ENCODE assay signal across 1 cellular context in genomic region chr6:108363113-108363512, GRCh38.
TF ChIP-seq lines count a peak whose summit lies in the region.

No MANE protein-coding gene starts in this region.

TF ChIP-seq in HepG2, 621 proteins besides CTCF, POLR2A, EP300 and RAD21 (continued from another document):
- TF ChIP-seq, protein P1, sequence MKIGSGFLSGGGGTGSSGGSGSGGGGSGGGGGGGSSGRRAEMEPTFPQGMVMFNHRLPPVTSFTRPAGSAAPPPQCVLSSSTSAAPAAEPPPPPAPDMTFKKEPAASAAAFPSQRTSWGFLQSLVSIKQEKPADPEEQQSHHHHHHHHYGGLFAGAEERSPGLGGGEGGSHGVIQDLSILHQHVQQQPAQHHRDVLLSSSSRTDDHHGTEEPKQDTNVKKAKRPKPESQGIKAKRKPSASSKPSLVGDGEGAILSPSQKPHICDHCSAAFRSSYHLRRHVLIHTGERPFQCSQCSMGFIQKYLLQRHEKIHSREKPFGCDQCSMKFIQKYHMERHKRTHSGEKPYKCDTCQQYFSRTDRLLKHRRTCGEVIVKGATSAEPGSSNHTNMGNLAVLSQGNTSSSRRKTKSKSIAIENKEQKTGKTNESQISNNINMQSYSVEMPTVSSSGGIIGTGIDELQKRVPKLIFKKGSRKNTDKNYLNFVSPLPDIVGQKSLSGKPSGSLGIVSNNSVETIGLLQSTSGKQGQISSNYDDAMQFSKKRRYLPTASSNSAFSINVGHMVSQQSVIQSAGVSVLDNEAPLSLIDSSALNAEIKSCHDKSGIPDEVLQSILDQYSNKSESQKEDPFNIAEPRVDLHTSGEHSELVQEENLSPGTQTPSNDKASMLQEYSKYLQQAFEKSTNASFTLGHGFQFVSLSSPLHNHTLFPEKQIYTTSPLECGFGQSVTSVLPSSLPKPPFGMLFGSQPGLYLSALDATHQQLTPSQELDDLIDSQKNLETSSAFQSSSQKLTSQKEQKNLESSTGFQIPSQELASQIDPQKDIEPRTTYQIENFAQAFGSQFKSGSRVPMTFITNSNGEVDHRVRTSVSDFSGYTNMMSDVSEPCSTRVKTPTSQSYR (CRISPR knock-in tag; IDR thresholded peaks at IDR 0.05; ENCODE audit: borderline replicate concordance): peak; percentile 16; the same call in 1 of the 2 replicates
- peak; percentile 88 for TF ChIP-seq CEBPB (IDR thresholded peaks at IDR 0.05; ENCODE audit: borderline replicate concordance, low read depth, low read length)
- peak; percentile 2; the same call in 1 of the 2 replicates for TF ChIP-seq CREB1 (IDR thresholded peaks at IDR 0.05)
- TF ChIP-seq CREB1 (CRISPR knock-in tag; IDR thresholded peaks at IDR 0.05): peak; percentile 48; the same call in 1 of the 2 replicates
- TF ChIP-seq HNF4A (CRISPR knock-in tag; IDR thresholded peaks at IDR 0.05): peak; percentile 47
- peak; percentile 64 for TF ChIP-seq GATAD2A (CRISPR knock-in tag; IDR thresholded peaks at IDR 0.05)
- TF ChIP-seq, protein P2, sequence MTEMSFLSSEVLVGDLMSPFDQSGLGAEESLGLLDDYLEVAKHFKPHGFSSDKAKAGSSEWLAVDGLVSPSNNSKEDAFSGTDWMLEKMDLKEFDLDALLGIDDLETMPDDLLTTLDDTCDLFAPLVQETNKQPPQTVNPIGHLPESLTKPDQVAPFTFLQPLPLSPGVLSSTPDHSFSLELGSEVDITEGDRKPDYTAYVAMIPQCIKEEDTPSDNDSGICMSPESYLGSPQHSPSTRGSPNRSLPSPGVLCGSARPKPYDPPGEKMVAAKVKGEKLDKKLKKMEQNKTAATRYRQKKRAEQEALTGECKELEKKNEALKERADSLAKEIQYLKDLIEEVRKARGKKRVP (CRISPR knock-in tag; IDR thresholded peaks at IDR 0.05): peak in 1 of 2 experiments; percentile 50; a peak in 1 of 4 replicates
- TF ChIP-seq, protein P3, sequence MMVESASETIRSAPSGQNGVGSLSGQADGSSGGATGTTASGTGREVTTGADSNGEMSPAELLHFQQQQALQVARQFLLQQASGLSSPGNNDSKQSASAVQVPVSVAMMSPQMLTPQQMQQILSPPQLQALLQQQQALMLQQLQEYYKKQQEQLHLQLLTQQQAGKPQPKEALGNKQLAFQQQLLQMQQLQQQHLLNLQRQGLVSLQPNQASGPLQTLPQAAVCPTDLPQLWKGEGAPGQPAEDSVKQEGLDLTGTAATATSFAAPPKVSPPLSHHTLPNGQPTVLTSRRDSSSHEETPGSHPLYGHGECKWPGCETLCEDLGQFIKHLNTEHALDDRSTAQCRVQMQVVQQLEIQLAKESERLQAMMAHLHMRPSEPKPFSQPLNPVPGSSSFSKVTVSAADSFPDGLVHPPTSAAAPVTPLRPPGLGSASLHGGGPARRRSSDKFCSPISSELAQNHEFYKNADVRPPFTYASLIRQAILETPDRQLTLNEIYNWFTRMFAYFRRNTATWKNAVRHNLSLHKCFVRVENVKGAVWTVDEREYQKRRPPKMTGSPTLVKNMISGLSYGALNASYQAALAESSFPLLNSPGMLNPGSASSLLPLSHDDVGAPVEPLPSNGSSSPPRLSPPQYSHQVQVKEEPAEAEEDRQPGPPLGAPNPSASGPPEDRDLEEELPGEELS (CRISPR knock-in tag; IDR thresholded peaks at IDR 0.05): peak; percentile 33; the same call in 1 of the 2 replicates
- no peak for TF ChIP-seq ARNT2 (CRISPR knock-in tag; IDR thresholded peaks at IDR 0.05; ENCODE audit: low read depth)
- TF ChIP-seq, protein P4, sequence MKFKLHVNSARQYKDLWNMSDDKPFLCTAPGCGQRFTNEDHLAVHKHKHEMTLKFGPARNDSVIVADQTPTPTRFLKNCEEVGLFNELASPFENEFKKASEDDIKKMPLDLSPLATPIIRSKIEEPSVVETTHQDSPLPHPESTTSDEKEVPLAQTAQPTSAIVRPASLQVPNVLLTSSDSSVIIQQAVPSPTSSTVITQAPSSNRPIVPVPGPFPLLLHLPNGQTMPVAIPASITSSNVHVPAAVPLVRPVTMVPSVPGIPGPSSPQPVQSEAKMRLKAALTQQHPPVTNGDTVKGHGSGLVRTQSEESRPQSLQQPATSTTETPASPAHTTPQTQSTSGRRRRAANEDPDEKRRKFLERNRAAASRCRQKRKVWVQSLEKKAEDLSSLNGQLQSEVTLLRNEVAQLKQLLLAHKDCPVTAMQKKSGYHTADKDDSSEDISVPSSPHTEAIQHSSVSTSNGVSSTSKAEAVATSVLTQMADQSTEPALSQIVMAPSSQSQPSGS (CRISPR knock-in tag; IDR thresholded peaks at IDR 0.05): 0 out of 2 replicates have a peak, but pooled peaks have one; percentile 16
- TF ChIP-seq FOXP1 (IDR thresholded peaks at IDR 0.05): peak; percentile 70; the same call in 1 of the 2 replicates
- TF ChIP-seq FOXP1 (CRISPR knock-in tag; IDR thresholded peaks at IDR 0.05): peak; percentile 65
- TF ChIP-seq ZEB1 (IDR thresholded peaks at IDR 0.05; ENCODE audit: insufficient replicate concordance, low read depth): peak; percentile 83
- no peak for TF ChIP-seq NCOA5 (CRISPR knock-in tag; IDR thresholded peaks at IDR 0.05)
- no peak for TF ChIP-seq SRSF9 (IDR thresholded peaks at IDR 0.05; ENCODE audit: borderline replicate concordance, insufficient read depth, low read depth, low read length, poor library complexity, severe bottlenecking)
- no peak for TF ChIP-seq ZNF672 (CRISPR knock-in tag; IDR thresholded peaks at IDR 0.05)
- TF ChIP-seq AHDC1 (CRISPR knock-in tag; IDR thresholded peaks at IDR 0.05; ENCODE audit: borderline replicate concordance): peak; percentile 32; the same call in 1 of the 2 replicates
- TF ChIP-seq CENPX (CRISPR knock-in tag; IDR thresholded peaks at IDR 0.05): no peak
- TF ChIP-seq, protein P5, sequence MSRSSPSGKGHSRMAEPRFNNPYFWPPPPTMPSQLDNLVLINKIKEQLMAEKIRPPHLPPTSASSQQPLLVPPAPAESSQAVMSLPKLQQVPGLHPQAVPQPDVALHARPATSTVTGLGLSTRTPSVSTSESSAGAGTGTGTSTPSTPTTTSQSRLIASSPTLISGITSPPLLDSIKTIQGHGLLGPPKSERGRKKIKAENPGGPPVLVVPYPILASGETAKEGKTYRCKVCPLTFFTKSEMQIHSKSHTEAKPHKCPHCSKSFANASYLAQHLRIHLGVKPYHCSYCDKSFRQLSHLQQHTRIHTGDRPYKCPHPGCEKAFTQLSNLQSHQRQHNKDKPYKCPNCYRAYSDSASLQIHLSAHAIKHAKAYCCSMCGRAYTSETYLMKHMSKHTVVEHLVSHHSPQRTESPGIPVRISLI (CRISPR knock-in tag; IDR thresholded peaks at IDR 0.05; ENCODE audit: borderline replicate concordance): peak; percentile 61; the same call in 1 of the 2 replicates
- peak; percentile 77 for TF ChIP-seq CEBPG (CRISPR knock-in tag; IDR thresholded peaks at IDR 0.05)
- no peak for TF ChIP-seq NCOA1 (CRISPR knock-in tag; IDR thresholded peaks at IDR 0.05)
- TF ChIP-seq AGO1 (IDR thresholded peaks at IDR 0.05; ENCODE audit: low read depth, low read length, poor library complexity, severe bottlenecking): no peak
- peak; percentile 48; the same call in 1 of the 2 replicates for TF ChIP-seq PAXIP1 (CRISPR knock-in tag; conservative IDR thresholded peaks at IDR 0.05)
- TF ChIP-seq FOXA1 (IDR thresholded peaks at IDR 0.05): no peak
- TF ChIP-seq FOXA1 (CRISPR knock-in tag; IDR thresholded peaks at IDR 0.05): peak; percentile 66
- TF ChIP-seq FOXA3 (CRISPR knock-in tag; IDR thresholded peaks at IDR 0.05): peak; percentile 75
- TF ChIP-seq NFIC (IDR thresholded peaks at IDR 0.05; ENCODE audit: low read length): 0 out of 2 replicates have a peak, but pooled peaks have one; percentile 33
- no peak for TF ChIP-seq SOX13 (IDR thresholded peaks at IDR 0.05)
- TF ChIP-seq SOX13 (CRISPR knock-in tag; conservative IDR thresholded peaks at IDR 0.05 in 1 of 2, IDR thresholded peaks at IDR 0.05 in 1 of 2): peak in 1 of 2 experiments; percentile 24; a peak in 1 of 4 replicates
